Comparison of ENCODE assay signal across 11 cellular contexts in genomic region chr6:79601020-79601609, GRCh38. TPM values are rescaled to one million over a fixed set of nuclear protein-coding genes. Genes with fewer than 3 reads are reported as not detected.
DNase-seq lines count a peak whose midpoint lies in the region; FAIRE-seq and TF ChIP-seq lines count a peak whose summit lies in the region.
"Had no signal": no experiment of that assay in that cellular context is flagged by ENCODE, and none has a peak within 500 bp of the region (broad histone marks: within the 10 kb centered on the region; RNA-seq: fewer than 3 reads in every experiment).

No MANE protein-coding gene starts in this region.

- H3K79me2 ChIP-seq in astrocyte (ENCODE audit: insufficient read depth, low read length), result no peaks in the 10 kb centered on the region

- no peaks in the 10 kb centered on the region for H3K9me3 ChIP-seq in HEK293 (ENCODE audit: control insufficient read depth, insufficient read depth, low read depth, low read length)
- no peaks in the 10 kb centered on the region for H3K9me3 ChIP-seq in astrocyte (ENCODE audit: insufficient read depth, low read depth, low read length)
- no peaks in the 10 kb centered on the region for H3K9me3 ChIP-seq in small intestine (ENCODE audit: control insufficient read depth, low read depth)

- peaks cover 19% of the 10 kb centered on the region for H3K4me1 ChIP-seq in HEK293 (ENCODE audit: control insufficient read depth, insufficient read depth, low read length)
- H3K4me1 ChIP-seq in astrocyte (ENCODE audit: insufficient read depth, low read length), result peaks cover 17% of the 10 kb centered on the region
- peaks cover 0 to 2% of the 10 kb centered on the region in 2 donors for H3K4me1 ChIP-seq in small intestine (ENCODE audit: control insufficient read depth in 2 of 2, insufficient read depth in 1 of 2, low read depth in 1 of 2, low read length in 1 of 2)

- CTCF ChIA-PET in HEK293 (lab: Yijun Ruan, JAX), result interaction anchor here (0.6 to 1.6 kb wide), 3 partner anchors 12 to 395 kb away, joined by 3 to 8 read pairs (median 5); no protein-coding TSS in a partner anchor

- peak overlapping the region; percentile 9 for H3K9ac ChIP-seq in astrocyte (ENCODE audit: low read length)
- H3K9ac ChIP-seq: KMS-11 had no signal

- no peaks in the 10 kb centered on the region for H3K36me3 Mint-ChIP-seq in astrocyte (ENCODE audit: low read depth, unreplicated experiment)

- POLR2A ChIA-PET in HEK293 (lab: Yijun Ruan, JAX), result interaction anchor here (1.3 kb wide), 1 partner anchor 56 kb away, joined by 3 read pairs; no protein-coding TSS in a partner anchor

- H3K9me3 Mint-ChIP-seq in astrocyte (ENCODE audit: unreplicated experiment), result no peaks in the 10 kb centered on the region

- H3K4me3 Mint-ChIP-seq in astrocyte (ENCODE audit: unreplicated experiment), result no peak overlapping the region

- H4K20me1 ChIP-seq in astrocyte (ENCODE audit: insufficient read depth, low read length), result no peaks in the 10 kb centered on the region

- H2AFZ ChIP-seq in astrocyte (ENCODE audit: low read depth, low read length), result no peak overlapping the region

- no peak overlapping the region for H3K27ac Mint-ChIP-seq in astrocyte (ENCODE audit: unreplicated experiment)

- no peaks in the 10 kb centered on the region for H3K27me3 Mint-ChIP-seq in astrocyte (ENCODE audit: low read depth, unreplicated experiment)

- no peaks in the 10 kb centered on the region for H3K36me3 ChIP-seq in HEK293 (ENCODE audit: control insufficient read depth in 2 of 2, insufficient read depth in 1 of 2, low read length in 2 of 2)
- H3K36me3 ChIP-seq in astrocyte (ENCODE audit: insufficient read depth, low read length), result no peaks in the 10 kb centered on the region
- no peaks in the 10 kb centered on the region for H3K36me3 ChIP-seq in small intestine (ENCODE audit: control insufficient read depth in 2 of 2, insufficient read depth in 2 of 2, low read length in 2 of 2)

- TF ChIP-seq CTCF in HEK293 (tag by site-specific recombination; IDR thresholded peaks at IDR 0.05), result no peak
- TF ChIP-seq CTCF in astrocyte (IDR thresholded peaks at IDR 0.05; ENCODE audit: insufficient read depth, low read depth, low read length), result no peak
- TF ChIP-seq CTCF in fibroblast of villous mesenchyme (IDR thresholded peaks at IDR 0.05; ENCODE audit: insufficient read depth, low read depth, low read length), result no peak

- H3K27ac ChIP-seq in HEK293 (ENCODE audit: extremely low read depth, low read depth, low read length) (0 out of 2 replicates have a peak overlapping the region, but pooled peaks have one; percentile 35), astrocyte (ENCODE audit: low read depth, low read length) (no peak overlapping the region), small intestine (ENCODE audit: low read depth in 1 of 2, low read length in 1 of 2) (peak overlapping the region in 1 of 2 donors; percentile 77)
- H3K27ac ChIP-seq: KMS-11 had no signal

- no peaks in the 10 kb centered on the region for H3K27me3 ChIP-seq in astrocyte (ENCODE audit: insufficient read depth, low read length)
- H3K27me3 ChIP-seq in small intestine (ENCODE audit: control insufficient read depth in 2 of 2, insufficient read depth in 2 of 2, low read length in 2 of 2), result no peaks in the 10 kb centered on the region

- DNase-seq in astrocyte (ENCODE audit: low read depth), result peak; percentile 85
- peak; percentile 90 for DNase-seq in fibroblast of villous mesenchyme (ENCODE audit: low read depth)
- peak; percentile 43 for DNase-seq in small intestine
- DNase-seq in SW480 (ENCODE audit: low spot score), result no peak
- no peak for DNase-seq in activated CD4-positive, alpha-beta T cell treated with anti-CD3 and anti-CD28 coated beads, Interleukin-2, amount 50 U/mL, for 48 hours
- no peak for DNase-seq in UCSD-AML1 (lab: John Stamatoyannopoulos, UW; ENCODE audit: unreplicated experiment)
- DNase-seq: effector CD4-positive, alpha-beta T cell; NCI-H524 treated with DMSO at 0.1 percent for 48 hours; T-helper 2 cell had no signal

- H3K4me3 ChIP-seq in HEK293 (ENCODE audit: low read depth, low read length) (no peak overlapping the region), astrocyte (ENCODE audit: insufficient read depth, low read depth, low read length) (no peak overlapping the region), fibroblast of villous mesenchyme (ENCODE audit: low read depth, low read length) (no peak overlapping the region), small intestine (ENCODE audit: low read depth in 1 of 2, low read length in 2 of 2) (no peak overlapping the region)

- FAIRE-seq in astrocyte (lab: Jason Lieb, UNC), result no peak
- no peak for FAIRE-seq in small intestine (lab: Jason Lieb, UNC)

- WGBS in small intestine, 3 donors, result 24 to 45% (median 42%) methylated on average over 3 of the region's 3 CpGs

- peak overlapping the region; percentile 60 for H3K4me2 ChIP-seq in astrocyte (ENCODE audit: low read length)
- H3K4me2 ChIP-seq: KMS-11 had no signal

- peaks cover 27% of the 10 kb centered on the region for H3K4me1 Mint-ChIP-seq in astrocyte (ENCODE audit: low read depth, unreplicated experiment)

TF ChIP-seq in HEK293, 187 proteins besides CTCF, POLR2A, EP300 and RAD21 (continues in another document):
- no peak for TF ChIP-seq ZNF248 (tag by site-specific recombination; IDR thresholded peaks at IDR 0.05)
- TF ChIP-seq ZFP41 (tag by site-specific recombination; IDR thresholded peaks at IDR 0.05; ENCODE audit: borderline replicate concordance), result no peak
- TF ChIP-seq ZNF175 (tag by site-specific recombination; IDR thresholded peaks at IDR 0.05), result no peak
- TF ChIP-seq ZNF596 (tag by site-specific recombination; IDR thresholded peaks at IDR 0.05), result peak; percentile 84
- TF ChIP-seq ZNF529 (tag by site-specific recombination; IDR thresholded peaks at IDR 0.05; ENCODE audit: insufficient replicate concordance), result no peak
- TF ChIP-seq ZNF184 (tag by site-specific recombination; IDR thresholded peaks at IDR 0.05), result no peak
- no peak for TF ChIP-seq ZNF747 (tag by site-specific recombination; IDR thresholded peaks at IDR 0.05)
- no peak for TF ChIP-seq ZNF670 (tag by site-specific recombination; IDR thresholded peaks at IDR 0.05; ENCODE audit: low read depth)
- TF ChIP-seq PRDM2 (tag by site-specific recombination; IDR thresholded peaks at IDR 0.05; ENCODE audit: borderline replicate concordance), result no peak
- TF ChIP-seq ZNF133 (tag by site-specific recombination; IDR thresholded peaks at IDR 0.05), result no peak
- TF ChIP-seq ZNF645 (tag by site-specific recombination; IDR thresholded peaks at IDR 0.05), result no peak
- TF ChIP-seq ZNF585B (tag by site-specific recombination; IDR thresholded peaks at IDR 0.05), result no peak
- no peak for TF ChIP-seq ZNF626 (tag by site-specific recombination; IDR thresholded peaks at IDR 0.05)
- no peak for TF ChIP-seq SP2 (tag by site-specific recombination; IDR thresholded peaks at IDR 0.05)

RNA-seq across cellular contexts. Expression of gene SH3BGRL2, which starts 30.0 kb away (rescaled TPM):
- total RNA-seq in astrocyte (14.1 and 15.9 TPM in 2 replicates), fibroblast of villous mesenchyme (2.6 TPM in 2 replicates)
- 10 to 100 TPM; 31.9 to 41.2 (median 36.3) TPM for polyA plus RNA-seq in small intestine

Comparison
In these comparisons a context has a peak if more than half of its experiments do, and no peak if none do; other contexts are left out.
1. DNase-seq: peak in astrocyte (single experiment), fibroblast of villous mesenchyme (single experiment) and small intestine (single experiment); none in SW480 (single experiment), activated CD4-positive, alpha-beta T cell treated with anti-CD3 and anti-CD28 coated beads, Interleukin-2, amount 50 U/mL, for 48 hours (0 of 2) and UCSD-AML1 (single experiment).